Comparison of ENCODE assay signal across 3 cellular contexts in the genomic region with DNA sequence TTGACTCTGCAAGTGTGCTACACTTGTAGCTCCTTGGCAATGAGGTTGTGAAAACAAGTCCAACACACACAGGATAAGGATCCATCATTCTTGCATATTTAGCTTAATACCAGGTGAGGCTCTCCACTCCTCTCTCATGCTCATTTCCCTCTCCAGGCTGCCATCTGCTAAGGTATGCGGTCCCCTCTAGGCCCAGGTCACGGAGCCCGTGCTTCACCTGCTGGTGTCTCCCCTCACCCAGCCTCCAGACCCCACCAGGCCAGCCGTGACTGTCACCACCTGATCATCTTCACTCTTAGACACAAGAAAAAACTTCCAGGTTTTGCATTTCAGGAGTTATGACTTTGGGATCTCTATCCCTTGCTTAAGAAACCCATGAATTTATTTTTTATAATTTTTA.
TF ChIP-seq lines count a peak whose summit lies in the region.

No MANE protein-coding gene starts in this region.

TF ChIP-seq in HepG2, 621 proteins besides CTCF, POLR2A, EP300 and RAD21:
- TF ChIP-seq MED1 (CRISPR knock-in tag; IDR thresholded peaks at IDR 0.05) (no peak), ZNF253 (CRISPR knock-in tag; IDR thresholded peaks at IDR 0.05; ENCODE audit: borderline replicate concordance) (0 out of 2 replicates have a peak, but pooled peaks have one; percentile 62)
TF ChIP-seq in HepG2: peak in this region for 1.

TF ChIP-seq in IMR-90, 13 proteins besides CTCF, POLR2A, EP300 and RAD21:
- TF ChIP-seq, protein P1, sequence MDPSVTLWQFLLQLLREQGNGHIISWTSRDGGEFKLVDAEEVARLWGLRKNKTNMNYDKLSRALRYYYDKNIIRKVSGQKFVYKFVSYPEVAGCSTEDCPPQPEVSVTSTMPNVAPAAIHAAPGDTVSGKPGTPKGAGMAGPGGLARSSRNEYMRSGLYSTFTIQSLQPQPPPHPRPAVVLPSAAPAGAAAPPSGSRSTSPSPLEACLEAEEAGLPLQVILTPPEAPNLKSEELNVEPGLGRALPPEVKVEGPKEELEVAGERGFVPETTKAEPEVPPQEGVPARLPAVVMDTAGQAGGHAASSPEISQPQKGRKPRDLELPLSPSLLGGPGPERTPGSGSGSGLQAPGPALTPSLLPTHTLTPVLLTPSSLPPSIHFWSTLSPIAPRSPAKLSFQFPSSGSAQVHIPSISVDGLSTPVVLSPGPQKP (IDR thresholded peaks at IDR 0.05; ENCODE audit: borderline replicate concordance, low read depth, low read length), result no peak
- TF ChIP-seq MAZ (IDR thresholded peaks at IDR 0.05; ENCODE audit: borderline replicate concordance, low read depth, low read length), result no peak
- TF ChIP-seq BHLHE40 (IDR thresholded peaks at IDR 0.05; ENCODE audit: low read depth, low read length), result no peak
- TF ChIP-seq FOS (IDR thresholded peaks at IDR 0.05; ENCODE audit: low read depth, low read length), result no peak
- no peak for TF ChIP-seq RFX5 (IDR thresholded peaks at IDR 0.05; ENCODE audit: low read depth, low read length)
- no peak for TF ChIP-seq CHD1 (IDR thresholded peaks at IDR 0.05; ENCODE audit: low read depth, low read length)
- TF ChIP-seq, protein P2, sequence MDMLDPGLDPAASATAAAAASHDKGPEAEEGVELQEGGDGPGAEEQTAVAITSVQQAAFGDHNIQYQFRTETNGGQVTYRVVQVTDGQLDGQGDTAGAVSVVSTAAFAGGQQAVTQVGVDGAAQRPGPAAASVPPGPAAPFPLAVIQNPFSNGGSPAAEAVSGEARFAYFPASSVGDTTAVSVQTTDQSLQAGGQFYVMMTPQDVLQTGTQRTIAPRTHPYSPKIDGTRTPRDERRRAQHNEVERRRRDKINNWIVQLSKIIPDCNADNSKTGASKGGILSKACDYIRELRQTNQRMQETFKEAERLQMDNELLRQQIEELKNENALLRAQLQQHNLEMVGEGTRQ (IDR thresholded peaks at IDR 0.05; ENCODE audit: low read depth, low read length), result no peak
- no peak for TF ChIP-seq MXI1 (IDR thresholded peaks at IDR 0.05; ENCODE audit: borderline replicate concordance, low read depth, low read length)
- TF ChIP-seq SMC3 (IDR thresholded peaks at IDR 0.05; ENCODE audit: low read depth, low read length), result no peak
- TF ChIP-seq MAFK (IDR thresholded peaks at IDR 0.05; ENCODE audit: low read depth, low read length), result no peak
- no peak for TF ChIP-seq CEBPB (IDR thresholded peaks at IDR 0.05; ENCODE audit: low read depth, low read length)
- no peak for TF ChIP-seq NFE2L2 (IDR thresholded peaks at IDR 0.05; ENCODE audit: low read depth, low read length)
- no peak for TF ChIP-seq RCOR1 (IDR thresholded peaks at IDR 0.05; ENCODE audit: insufficient replicate concordance, low read length)

TF ChIP-seq in H1, 55 proteins besides CTCF, POLR2A, EP300 and RAD21:
- TF ChIP-seq TAF1 (IDR thresholded peaks at IDR 0.05; ENCODE audit: low read depth, low read length) (no peak), SIN3A (conservative IDR thresholded peaks at IDR 0.05 in 1 of 2, IDR thresholded peaks at IDR 0.05 in 1 of 2; ENCODE audit: low read depth in 1 of 2, low read length in 2 of 2) (no peak), SAP30 (IDR thresholded peaks at IDR 0.05; ENCODE audit: insufficient read depth, insufficient replicate concordance, low read length) (no peak), CHD2 (IDR thresholded peaks at IDR 0.05; ENCODE audit: low read length) (no peak), HDAC2 (IDR thresholded peaks at IDR 0.05; ENCODE audit: borderline replicate concordance in 1 of 2, low read depth in 2 of 2, low read length in 2 of 2) (no peak), MAFK (IDR thresholded peaks at IDR 0.05; ENCODE audit: low read depth, low read length) (no peak), SIX5 (IDR thresholded peaks at IDR 0.05; ENCODE audit: low read depth, low read length) (no peak), RXRA (IDR thresholded peaks at IDR 0.05; ENCODE audit: insufficient read depth, low read depth, low read length) (no peak)
- TF ChIP-seq, protein P2 (IDR thresholded peaks at IDR 0.05; ENCODE audit: low read length), result no peak
